In genomic region chr5:137624786-137625349, GRCh38 we compare ENCODE assay signal across 14 cellular contexts.
DNase-seq lines count a peak whose midpoint lies in the region; ATAC-seq and TF ChIP-seq lines count a peak whose summit lies in the region.
"Had no signal": no experiment of that assay in that cellular context is flagged by ENCODE, and none has a peak within 500 bp of the region (broad histone marks: within the 10 kb centered on the region; RNA-seq: fewer than 3 reads in every experiment).

No MANE protein-coding gene starts in this region.

- H3K4me1 ChIP-seq in right atrium auricular region (peaks cover 0 to 60% of the 10 kb centered on the region in 2 donors), gastrocnemius medialis (peaks cover 26 to 69% of the 10 kb centered on the region in 2 donors), MM.1S (ENCODE audit: low read length) (peaks cover 7% of the 10 kb centered on the region)

- in situ Hi-C loops in gastrocnemius medialis (cut with MboI; ENCODE audit: low sequenced_read_pairs in 4 of 4): loop anchor here in 3 of 4 donors (5.0 to 25.0 kb wide), 4 partner anchors 117 to 512 kb away; partner anchors contain the start of gene NME5 (in 1 of the 3)
- in situ Hi-C loops in brain microvascular endothelial cell (cut with HindIII; ENCODE audit: low pct_ligation_motif_present, low sequenced_read_pairs): no loop called here

- peak; percentile 56 for DNase-seq in NCI-H345 treated with DMSO at 0.1 percent for 48 hours (lab: John Stamatoyannopoulos, UW; ENCODE audit: unreplicated experiment)
- DNase-seq in right atrium auricular region (ENCODE audit: low spot score): no peak
- peak; percentile 23 to 41 for DNase-seq in gastrocnemius medialis
- no peak for DNase-seq in naive thymus-derived CD8-positive, alpha-beta T cell
- DNase-seq in MM.1S: no peak
- no peak for DNase-seq in brain microvascular endothelial cell
- DNase-seq: DND-41, MV-4-11, NCI-H1694 treated with DMSO at 0.1 percent for 48 hours, NCI-H524, NCI-H82, OCI-M1, SHP77 treated with DMSO at 0.1 percent for 48 hours had no signal

- H4K20me1 ChIP-seq in MM.1S (ENCODE audit: insufficient read depth, low read length): no peaks in the 10 kb centered on the region

- peaks cover 0 to 1% (median 0%) of the 10 kb centered on the region in 4 donors for H3K4me1 Mint-ChIP-seq in naive thymus-derived CD8-positive, alpha-beta T cell

- H3K36me3 ChIP-seq in right atrium auricular region: no peaks in the 10 kb centered on the region
- no peaks in the 10 kb centered on the region for H3K36me3 ChIP-seq in gastrocnemius medialis
- H3K36me3 ChIP-seq in MM.1S (replicated peaks; ENCODE audit: insufficient read depth, low read length): no peaks in the 10 kb centered on the region
- no peaks in the 10 kb centered on the region for H3K36me3 ChIP-seq in brain microvascular endothelial cell (replicated peaks)

- no peaks in the 10 kb centered on the region for H3K27me3 ChIP-seq in right atrium auricular region
- no peaks in the 10 kb centered on the region for H3K27me3 ChIP-seq in gastrocnemius medialis
- H3K27me3 ChIP-seq in MM.1S (replicated peaks; ENCODE audit: insufficient read depth, low read length): no peaks in the 10 kb centered on the region
- H3K27me3 ChIP-seq in brain microvascular endothelial cell (replicated peaks): no peaks in the 10 kb centered on the region

- POLR2A ChIA-PET in naive thymus-derived CD8-positive, alpha-beta T cell (lab: Charles Lee): no interaction called here

- no peaks in the 10 kb centered on the region for H3K9me3 Mint-ChIP-seq in naive thymus-derived CD8-positive, alpha-beta T cell

- H3K27ac ChIP-seq in C4-2B: peak overlapping the region; percentile 54; the same call in 1 of the 2 replicates
- peak overlapping the region; percentile 15 to 90 for H3K27ac ChIP-seq in right atrium auricular region
- H3K27ac ChIP-seq in gastrocnemius medialis: peak overlapping the region; percentile 40 to 96 (median 73)
- H3K27ac ChIP-seq in MM.1S (ENCODE audit: low read length): no peak overlapping the region
- H3K27ac ChIP-seq in brain microvascular endothelial cell: no peak overlapping the region

- intact Hi-C loops in gastrocnemius medialis (cut with DNase I; ENCODE audit: low total_unique reads): loop anchor here (5.0 to 10.0 kb wide), 8 partner anchors 127 to 1767 kb away; partner anchors contain the start of genes CDC25C, FAM53C and HNRNPA0

- no peaks in the 10 kb centered on the region for H3K27me3 Mint-ChIP-seq in naive thymus-derived CD8-positive, alpha-beta T cell

- ATAC-seq in gastrocnemius medialis: no peak
- no peak for ATAC-seq in naive thymus-derived CD8-positive, alpha-beta T cell

- no peak overlapping the region for H2AFZ ChIP-seq in MM.1S (ENCODE audit: low read length)

- H3F3A ChIP-seq in MM.1S (ENCODE audit: insufficient read depth, low read length): no peaks in the 10 kb centered on the region

- no peak overlapping the region for H3K9ac ChIP-seq in MM.1S (ENCODE audit: low read length)

- no peaks in the 10 kb centered on the region for H3K79me2 ChIP-seq in MM.1S (ENCODE audit: low read length)

- H3K4me2 ChIP-seq in MM.1S (ENCODE audit: low read depth, low read length): no peak overlapping the region

- peaks cover 6 to 75% (median 26%) of the 10 kb centered on the region in 3 donors for H3K36me3 Mint-ChIP-seq in naive thymus-derived CD8-positive, alpha-beta T cell

- H3K4me3 ChIP-seq in right atrium auricular region: no peak overlapping the region
- no peak overlapping the region for H3K4me3 ChIP-seq in gastrocnemius medialis
- no peak overlapping the region for H3K4me3 ChIP-seq in MM.1S (ENCODE audit: low read length)
- H3K4me3 ChIP-seq in brain microvascular endothelial cell (ENCODE audit: low read depth, low read length): no peak overlapping the region

- no peaks in the 10 kb centered on the region for H3K9me2 ChIP-seq in MM.1S (replicated peaks; ENCODE audit: insufficient read depth, low read length)

- no peak overlapping the region for H3K4me3 Mint-ChIP-seq in naive thymus-derived CD8-positive, alpha-beta T cell

- TF ChIP-seq CTCF in C4-2B (conservative IDR thresholded peaks at IDR 0.05): no peak
- no peak for TF ChIP-seq CTCF in right atrium auricular region (IDR thresholded peaks at IDR 0.05)
- TF ChIP-seq CTCF in gastrocnemius medialis (IDR thresholded peaks at IDR 0.05 in 4 of 5, conservative IDR thresholded peaks at IDR 0.05 in 1 of 5): no peak
- no peak for TF ChIP-seq CTCF in MM.1S (IDR thresholded peaks at IDR 0.05; ENCODE audit: low read length)
- no peak for TF ChIP-seq CTCF in brain microvascular endothelial cell (IDR thresholded peaks at IDR 0.05; ENCODE audit: low read depth, low read length, missing control alignments)

- H3K9me3 ChIP-seq in right atrium auricular region (no peaks in the 10 kb centered on the region), gastrocnemius medialis (no peaks in the 10 kb centered on the region), MM.1S (replicated peaks; ENCODE audit: insufficient read depth, low read length) (no peaks in the 10 kb centered on the region)

- TF ChIP-seq POLR2A in gastrocnemius medialis (IDR thresholded peaks at IDR 0.05): no peak

- H3K27ac Mint-ChIP-seq in naive thymus-derived CD8-positive, alpha-beta T cell: no peak overlapping the region

Comparison
In these comparisons a context has a peak if more than half of its experiments do, and no peak if none do; other contexts are left out.
1. H3K27ac ChIP-seq: peak in C4-2B (single experiment), right atrium auricular region (2 of 2) and gastrocnemius medialis (4 of 4); none in MM.1S (single experiment) and brain microvascular endothelial cell (single experiment).
2. DNase-seq: peak in NCI-H345 treated with DMSO at 0.1 percent for 48 hours (single experiment) and gastrocnemius medialis (2 of 2); none in right atrium auricular region (single experiment), naive thymus-derived CD8-positive, alpha-beta T cell (0 of 10), MM.1S (single experiment) and brain microvascular endothelial cell (single experiment).